ENCODE assay signal across 1 cellular context in genomic region chr3:64992462-64993285, GRCh38.
TF ChIP-seq lines count a peak whose summit lies in the region.

No MANE protein-coding gene starts in this region.

TF ChIP-seq in GM23338, 12 proteins besides CTCF, POLR2A, EP300 and RAD21 (continued from another document):
- TF ChIP-seq ZNF462 (CRISPR knock-in tag; IDR thresholded peaks at IDR 0.05) (no peak), REST (IDR thresholded peaks at IDR 0.05; ENCODE audit: unreplicated experiment) (no peak), ETS1 (IDR thresholded peaks at IDR 0.05) (no peak), STAT1 (IDR thresholded peaks at IDR 0.05; ENCODE audit: unreplicated experiment) (no peak), ZNF331 (CRISPR knock-in tag; IDR thresholded peaks at IDR 0.05; ENCODE audit: low read depth) (no peak)
